In the genomic region with DNA sequence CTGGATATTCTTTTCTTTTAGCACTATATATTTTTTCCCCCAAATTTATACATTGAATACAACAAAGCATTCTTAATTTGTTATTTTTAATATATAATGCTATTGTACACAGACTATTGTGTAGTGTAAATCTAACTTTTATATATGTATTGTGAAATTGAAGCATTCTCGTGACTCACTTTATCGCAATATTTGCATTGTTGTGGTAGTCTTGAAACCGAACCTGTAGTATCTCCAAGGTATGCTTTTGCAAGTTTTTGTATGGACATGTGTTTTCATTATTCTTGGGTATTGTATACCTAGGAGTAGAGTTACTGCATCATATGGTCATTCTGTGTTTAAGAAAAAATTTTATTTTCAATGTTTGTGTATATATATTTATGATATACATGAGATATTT, we compare ENCODE assay signal across 23 cellular contexts. TPM values are rescaled to one million over a fixed set of nuclear protein-coding genes. Genes with fewer than 3 reads are reported as not detected.
DNase-seq lines count a peak whose midpoint lies in the region; ATAC-seq, FAIRE-seq and TF ChIP-seq lines count a peak whose summit lies in the region.
"Had no signal": no experiment of that assay in that cellular context is flagged by ENCODE, and none has a peak within 500 bp of the region (broad histone marks: within the 10 kb centered on the region; RNA-seq: fewer than 3 reads in every experiment).

No MANE protein-coding gene starts in this region.

- H3K4me2 ChIP-seq in A549 (no peak overlapping the region), PC-3 (ENCODE audit: low read length) (no peak overlapping the region)

- no peaks in the 10 kb centered on the region for H3K9me3 ChIP-seq in A549
- no peaks in the 10 kb centered on the region for H3K9me3 ChIP-seq in PC-3 (ENCODE audit: low read length)
- no peaks in the 10 kb centered on the region for H3K9me3 ChIP-seq in small intestine (ENCODE audit: control insufficient read depth, low read depth)
- H3K9me3 ChIP-seq: BE2C had no signal

- peaks cover 73% of the 10 kb centered on the region for H3K79me2 ChIP-seq in PC-3 (ENCODE audit: low read length)

- H3K36me3 ChIP-seq in PC-3 (ENCODE audit: low read depth, low read length), result peaks cover 4% of the 10 kb centered on the region; the same call in 1 of the 2 replicates
- H3K36me3 ChIP-seq in bronchial epithelial cell (ENCODE audit: control insufficient read depth, insufficient read depth, low read length), result peaks cover 3% of the 10 kb centered on the region
- H3K36me3 ChIP-seq in small intestine (ENCODE audit: control insufficient read depth in 2 of 2, insufficient read depth in 2 of 2, low read length in 2 of 2), result peaks cover 0 to 1% of the 10 kb centered on the region in 2 donors

- POLR2A ChIA-PET in A549 (lab: Yijun Ruan, JAX) (no interaction called here), PC-3 (lab: Charles Lee; ENCODE audit: unreplicated experiment) (no interaction called here)

- no peaks in the 10 kb centered on the region for H3K9me2 ChIP-seq in PC-3 (replicated peaks; ENCODE audit: low read length)

- H3K4me1 ChIP-seq in A549 (peaks cover 9% of the 10 kb centered on the region; the same call in 2 of the 3 replicates), PC-3 (ENCODE audit: insufficient read depth, low read length) (no peaks in the 10 kb centered on the region), small intestine (ENCODE audit: control insufficient read depth in 2 of 2, insufficient read depth in 1 of 2, low read depth in 1 of 2, low read length in 1 of 2) (no peaks in the 10 kb centered on the region)

- H3K4me3 ChIP-seq in A549 (no peak overlapping the region), PC-3 (ENCODE audit: low read length) (no peak overlapping the region), bronchial epithelial cell (ENCODE audit: low read depth, low read length) (no peak overlapping the region), fibroblast of pulmonary artery (replicated peaks; ENCODE audit: low read depth, low read length) (no peak overlapping the region), small intestine (ENCODE audit: low read depth in 1 of 2, low read length in 2 of 2) (no peak overlapping the region)

- CTCF ChIA-PET in A549 (lab: Yijun Ruan, JAX) (interaction anchor here (1.3 to 1.7 kb wide), 2 partner anchors 68 to 69 kb away, joined by 3 to 6 read pairs; no protein-coding TSS in a partner anchor), PC-3 (lab: Charles Lee) (no interaction called here)

- H3K27ac ChIP-seq in A549, result no peak overlapping the region
- H3K27ac ChIP-seq in PC-3 (ENCODE audit: low read length), result no peak overlapping the region
- H3K27ac ChIP-seq in small intestine (ENCODE audit: low read depth in 1 of 2, low read length in 1 of 2), result no peak overlapping the region
- H3K27ac ChIP-seq: HL-60 had no signal

- 66% methylated on average over 3 of the region's 3 CpGs for WGBS in A549 (ENCODE audit: missing lambda C conversion rate)
- 96 to 99% (median 96%) methylated on average over 3 of the region's 3 CpGs for WGBS in small intestine, 3 donors

- TF ChIP-seq RAD21 in A549 (conservative IDR thresholded peaks at IDR 0.05 in 1 of 2, IDR thresholded peaks at IDR 0.05 in 1 of 2), result no peak

- FAIRE-seq in A549 (lab: Jason Lieb, UNC) (no peak), bronchial epithelial cell (lab: Jason Lieb, UNC) (no peak), small intestine (lab: Jason Lieb, UNC) (no peak)
- FAIRE-seq: GM12891 had no signal

- H3K27me3 ChIP-seq in PC-3 (ENCODE audit: low read length) (no peaks in the 10 kb centered on the region), bronchial epithelial cell (ENCODE audit: control insufficient read depth, insufficient read depth, low read length) (no peaks in the 10 kb centered on the region), small intestine (ENCODE audit: control insufficient read depth in 2 of 2, insufficient read depth in 2 of 2, low read length in 2 of 2) (no peaks in the 10 kb centered on the region)
- H3K27me3 ChIP-seq: BE2C had no signal

- ATAC-seq in A549 (no peak), PC-3 (no peak), GM18519 (IDR thresholded peaks at IDR 0.05; ENCODE audit: low FRiP score, unreplicated experiment) (no peak)
- ATAC-seq: HCT116 had no signal

- no TSS peak for BruUV-seq in PC-3 (replicated peaks; lab: Mats Ljungman, UMichigan)

- intact Hi-C loops in PC-3 (cut with micrococcal nuclease), result no loop called here

- no peak overlapping the region for H2AFZ ChIP-seq in PC-3 (ENCODE audit: low read length)

- DNase-seq in A549 (ENCODE audit: low read depth in 1 of 2, low spot score in 1 of 2) (no peak), PC-3 (peak; percentile 56), bronchial epithelial cell (ENCODE audit: low read depth) (peak; percentile 84), fibroblast of pulmonary artery (ENCODE audit: low read depth) (peak; percentile 7), small intestine (no peak), hepatic stellate cell (ENCODE audit: low spot score) (no peak)
- DNase-seq: ACHN; BE2C; C1 segment of cervical spinal cord; CD4-positive, CD25-positive, alpha-beta regulatory T cell; CD8-positive, alpha-beta memory T cell; COR-L47; DMS 273 treated with DMSO at 0.1 percent for 48 hours; DMS53; DND-41; EL; GOT3; H7; HFFc6 had no signal

- TF ChIP-seq EP300 in A549 (IDR thresholded peaks at IDR 0.05), result no peak

- H3K9ac ChIP-seq in PC-3 (ENCODE audit: low read length), result no peak overlapping the region

- TF ChIP-seq CTCF in A549 (IDR thresholded peaks at IDR 0.05) (no peak), PC-3 (conservative IDR thresholded peaks at IDR 0.05; ENCODE audit: low read depth, low read length) (no peak), bronchial epithelial cell (IDR thresholded peaks at IDR 0.05; ENCODE audit: insufficient read depth, low read length, severe bottlenecking) (no peak), fibroblast of pulmonary artery (IDR thresholded peaks at IDR 0.05; ENCODE audit: low read length, missing control alignments) (no peak)

- H3F3A ChIP-seq in PC-3 (ENCODE audit: low read length, unreplicated experiment), result no peaks in the 10 kb centered on the region

- no peak for TF ChIP-seq POLR2A in A549 (IDR thresholded peaks at IDR 0.05; ENCODE audit: low read length)

- H4K20me1 ChIP-seq in PC-3 (ENCODE audit: low read length), result no peaks in the 10 kb centered on the region; the same call in 1 of the 2 replicates

TF ChIP-seq in A549, 52 proteins besides CTCF, POLR2A, EP300 and RAD21:
- TF ChIP-seq CBX2 (IDR thresholded peaks at IDR 0.05; ENCODE audit: borderline replicate concordance, low read depth), result no peak
- no peak for TF ChIP-seq FOSL2 (IDR thresholded peaks at IDR 0.05)
- peak; percentile 54 for TF ChIP-seq FOSL2 (CRISPR knock-in tag; IDR thresholded peaks at IDR 0.05)
- TF ChIP-seq BHLHE40 (IDR thresholded peaks at IDR 0.05; ENCODE audit: low read depth, low read length), result no peak
- TF ChIP-seq CEBPB (IDR thresholded peaks at IDR 0.05), result peak in 1 of 2 experiments; percentile 37; a peak in 1 of 4 replicates

RNA-seq across cellular contexts. Expression of a gene that starts 49.6 kb away (rescaled TPM):
- polyA plus RNA-seq in A549 (2011; rRNA removed) (35.5 and 38.2 TPM in 2 replicates), A549 (2017; fragmentation: RNase III; extraction: RNeasy Plus Mini Kit Qiagen cat#74134 plus additional on column Dnase treatment) (15.2 to 16.7 TPM (median 16.3 TPM) in 3 replicates), small intestine (10 to 100 TPM in 1 of 3 donors, 1 to 10 TPM in 2; 4.3 to 17.7 (median 5.4) TPM)
- 6.2 and 8.1 TPM in 2 replicates for polyA plus RNA-seq in A549 (2012; cell fraction: cytosol; rRNA removed)
- polyA plus RNA-seq in A549 (2012; cell fraction: nucleus; rRNA removed), result 8.4 and 9.5 TPM in 2 replicates
- 56.8 and 59.0 TPM in 2 replicates for polyA minus RNA-seq in A549 (2011; rRNA and poly(A)+ RNA removed)
- total RNA-seq in PC-3 (2014; rRNA removed) (48.9 and 70.5 TPM in 2 replicates), bronchial epithelial cell (32.4 and 42.9 TPM in 2 replicates)

Comparison
In these comparisons a context has a peak if more than half of its experiments do, and no peak if none do; other contexts are left out.
1. DNase-seq: peak in PC-3 (single experiment), bronchial epithelial cell (single experiment) and fibroblast of pulmonary artery (single experiment); none in A549 (0 of 2), small intestine (single experiment) and hepatic stellate cell (single experiment).